In the genomic region with DNA sequence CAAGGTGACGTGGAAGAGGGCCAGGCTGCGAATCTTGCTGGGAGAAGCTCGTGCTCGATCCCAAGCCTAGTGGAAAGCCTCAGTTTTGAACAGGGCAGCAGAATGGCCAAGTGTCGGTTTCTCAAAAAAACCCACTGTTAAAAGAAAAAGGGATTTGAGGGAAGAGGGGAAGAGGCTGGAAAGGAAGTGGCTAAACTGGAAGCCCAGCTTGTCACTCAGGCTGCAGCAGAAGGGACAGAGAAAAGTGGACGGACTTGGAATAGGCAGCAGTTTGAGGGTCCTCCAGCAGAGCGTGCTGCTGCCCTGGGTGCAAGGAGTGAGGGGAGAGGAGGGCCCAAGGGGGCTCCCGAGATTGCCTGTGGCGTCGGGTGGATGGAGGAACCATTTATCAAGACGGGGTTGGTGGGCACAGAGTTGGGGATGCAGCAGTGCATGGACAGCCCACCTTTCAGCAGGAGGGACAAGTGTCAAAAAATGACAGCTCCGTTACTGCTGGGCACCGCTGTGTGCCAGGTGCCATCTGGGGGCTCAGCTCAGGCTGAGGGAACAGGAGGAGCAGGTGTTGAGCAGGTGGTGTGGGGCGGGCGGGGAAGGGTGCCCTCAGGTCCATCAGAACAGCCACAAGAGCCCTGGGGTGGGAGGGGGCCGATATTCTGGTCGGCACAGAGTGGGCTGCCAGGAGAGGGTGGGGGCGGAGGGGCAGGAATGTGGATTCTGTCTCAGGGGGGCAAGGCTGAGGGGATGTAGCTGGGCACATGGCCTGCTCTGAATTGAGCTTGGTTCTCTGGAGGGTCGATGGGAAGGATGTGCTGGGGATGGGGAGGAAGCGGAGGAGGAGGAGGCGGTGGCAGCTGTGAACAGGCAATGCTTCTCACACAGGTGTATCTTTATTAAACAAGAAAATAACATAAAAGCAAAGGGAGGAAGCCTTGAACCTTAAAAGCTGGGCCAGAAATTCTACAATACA, we compare ENCODE assay signal across 7 cellular contexts.
DNase-seq lines count a peak whose midpoint lies in the region; ATAC-seq, FAIRE-seq and TF ChIP-seq lines count a peak whose summit lies in the region.
"Not testable (repeated sequence)": the region's sequence is repeated elsewhere in the genome, so short reads cannot be mapped to it uniquely, and the experiment has no call there.

No MANE protein-coding gene starts in this region.

- H3K79me1 ChIP-seq in neuronal stem cell (ENCODE audit: low read depth, low read length), result not testable (repeated sequence)

- not testable (repeated sequence) for H3K79me2 ChIP-seq in HepG2 (ENCODE audit: insufficient read depth, low read length)

- BruUV-seq in HepG2 (replicated peaks; lab: Mats Ljungman, UMichigan), result not testable (repeated sequence)

- not testable (repeated sequence) for H3K14ac ChIP-seq in neuronal stem cell (ENCODE audit: low read length)

- peak overlapping the region; percentile 96 for H2BK15ac ChIP-seq in neuronal stem cell (ENCODE audit: low read length)

- not testable (repeated sequence) for H3K4me3 ChIP-seq in coronary artery; neuronal stem cell (ENCODE audit: low read length in 2 of 2)
- H3K4me3 ChIP-seq in HepG2 (replicated peaks in 1 of 3; ENCODE audit: insufficient read depth in 1 of 3, low read depth in 2 of 3, low read length in 3 of 3), result peak overlapping the region in 2 of 3 experiments; percentile 40 to 58; a peak in 4 of 6 replicates

- in situ Hi-C loops in G401 (cut with HindIII; ENCODE audit: low sequenced_read_pairs), result not testable (repeated sequence)
- in situ Hi-C loops in HepG2 (cut with HindIII; ENCODE audit: extremely low pct_ligation_motif_present, low pct_unique_long_range_greater_than_20kb), result loop anchor here (10.0 kb wide), 1 partner anchor 79 kb away; no protein-coding TSS in a partner anchor

- H3K18ac ChIP-seq in neuronal stem cell (ENCODE audit: low read length), result peak overlapping the region; percentile 88

- intact Hi-C loops in HepG2 (cut with micrococcal nuclease; ENCODE audit: unreplicated experiment), result not testable (repeated sequence)

- not testable (repeated sequence) for TF ChIP-seq EP300 in HepG2 (IDR thresholded peaks at IDR 0.05; ENCODE audit: low read depth in 2 of 2, low read length in 2 of 2); HepG2 (CRISPR knock-in tag; IDR thresholded peaks at IDR 0.05; ENCODE audit: borderline replicate concordance)

- peak overlapping the region; percentile 16 for H2BK12ac ChIP-seq in neuronal stem cell (ENCODE audit: low read length)

- not testable (repeated sequence) for H3K9me3 ChIP-seq in HepG2 (ENCODE audit: low read length); neuronal stem cell (replicated peaks in 1 of 2; ENCODE audit: control insufficient read depth in 2 of 2, insufficient read depth in 1 of 2, low read depth in 1 of 2, low read length in 2 of 2)

- H3K4me2 ChIP-seq in HepG2 (ENCODE audit: low read depth, low read length), result peak overlapping the region; percentile 76
- not testable (repeated sequence) for H3K4me2 ChIP-seq in neuronal stem cell (ENCODE audit: insufficient read depth, low read length, poor library complexity, severe bottlenecking)

- CTCF ChIA-PET in HepG2 (lab: Yijun Ruan, JAX; ENCODE audit: low intra/inter-chr PET ratio, low total read pairs), result interaction anchor here (1.6 kb wide), 1 partner anchor 29 kb away, joined by 9 read pairs; no protein-coding TSS in a partner anchor

- H3K4me1 ChIP-seq in HepG2 (ENCODE audit: insufficient read depth, low read length) (peaks cover 82% of the 10 kb centered on the region), neuronal stem cell (ENCODE audit: control insufficient read depth in 2 of 2, insufficient read depth in 1 of 2, low read depth in 1 of 2, low read length in 2 of 2) (peaks cover 24 to 33% of the 10 kb centered on the region in 2 donors)

- not testable (repeated sequence) for H3K36me3 ChIP-seq in HepG2 (replicated peaks in 1 of 2; ENCODE audit: control insufficient read depth in 1 of 2, insufficient read depth in 2 of 2, low read length in 2 of 2); neuronal stem cell (replicated peaks in 1 of 2; ENCODE audit: control insufficient read depth in 2 of 2, insufficient read depth in 2 of 2, low read length in 2 of 2)

- TF ChIP-seq CTCF in coronary artery (IDR thresholded peaks at IDR 0.05), result not testable (repeated sequence)
- peak; percentile 50 for TF ChIP-seq CTCF in HepG2 (CRISPR knock-in tag; IDR thresholded peaks at IDR 0.05)

- peak; percentile 44 for DNase-seq in G401 (ENCODE audit: low spot score)
- DNase-seq in NCI-H1105 treated with DMSO at 0.1 percent for 48 hours (lab: John Stamatoyannopoulos, UW), result peak; percentile 68
- DNase-seq in NCI-H69 (lab: John Stamatoyannopoulos, UW), result peak; percentile 76
- DNase-seq in UCSD-AML1 (lab: John Stamatoyannopoulos, UW; ENCODE audit: unreplicated experiment), result peak; percentile 42
- DNase-seq in coronary artery (ENCODE audit: low spot score), result peak; percentile 71
- not testable (repeated sequence) for DNase-seq in HepG2 (ENCODE audit: low spot score); neuronal stem cell (ENCODE audit: low spot score)

- not testable (repeated sequence) for H3K27me3 ChIP-seq in HepG2 (ENCODE audit: control insufficient read depth in 1 of 2, insufficient read depth in 2 of 2, low read length in 2 of 2); neuronal stem cell (ENCODE audit: control insufficient read depth in 3 of 3, insufficient read depth in 3 of 3, low read depth in 1 of 3, low read length in 3 of 3)

- TF ChIP-seq RAD21 in HepG2 (CRISPR knock-in tag; IDR thresholded peaks at IDR 0.05), result peak; percentile 51; the same call in 1 of the 2 replicates

- TF ChIP-seq POLR2A in HepG2 (IDR thresholded peaks at IDR 0.05; ENCODE audit: insufficient read depth in 1 of 2, low read depth in 2 of 2, low read length in 2 of 2), result not testable (repeated sequence)

- peak overlapping the region; percentile 87 for H2BK5ac ChIP-seq in neuronal stem cell (ENCODE audit: low read length)

- peak overlapping the region; percentile 29 for H2BK120ac ChIP-seq in neuronal stem cell (ENCODE audit: low read depth, low read length)

- not testable (repeated sequence) for H4K20me1 ChIP-seq in HepG2 (ENCODE audit: insufficient read depth, low read length)

- H3K27ac ChIP-seq in coronary artery; HepG2 (ENCODE audit: extremely low read length, insufficient read depth, low read length); neuronal stem cell (replicated peaks; ENCODE audit: low read length): not testable (repeated sequence)

- peak overlapping the region; percentile 96 for H2AK5ac ChIP-seq in neuronal stem cell (ENCODE audit: low read depth, low read length)

- H4K8ac ChIP-seq in neuronal stem cell (ENCODE audit: low read depth, low read length), result not testable (repeated sequence)

- peak; percentile 0; the same call in 2 of the 3 replicates for ATAC-seq in HepG2

- FAIRE-seq in HepG2 (lab: Jason Lieb, UNC), result not testable (repeated sequence)

- POLR2A ChIA-PET in HepG2 (lab: Yijun Ruan, JAX), result interaction anchor here (0.8 to 1.7 kb wide), 6 partner anchors 10 to 720 kb away, joined by 3 to 6 read pairs (median 3); a partner anchor contains a TSS

- not testable (repeated sequence) for H3K4ac ChIP-seq in neuronal stem cell (ENCODE audit: low read length)

- not testable (repeated sequence) for H4K91ac ChIP-seq in neuronal stem cell (ENCODE audit: low read depth, low read length, poor library complexity)

- WGBS in HepG2 (ENCODE audit: low lambda C conversion rate), result 38% methylated on average over 21 of the region's 21 CpGs
- WGBS in neuronal stem cell (ENCODE audit: extremely low coverage in 2 of 2, insufficient read length in 2 of 2, insufficient replicate concordance in 1 of 2), 2 donors, result no CpG with 5 or more reads among the region's 21 CpGs

- not testable (repeated sequence) for H3K23ac ChIP-seq in neuronal stem cell (ENCODE audit: low read depth, low read length, poor library complexity)

- H3K9ac ChIP-seq in HepG2 (ENCODE audit: insufficient read depth, low read depth, low read length), result peak overlapping the region; percentile 17; the same call in 1 of the 2 replicates
- peak overlapping the region; percentile 67 for H3K9ac ChIP-seq in neuronal stem cell (ENCODE audit: low read depth, low read length, poor library complexity)

- not testable (repeated sequence) for H2AFZ ChIP-seq in HepG2 (ENCODE audit: low read length)
- H2AFZ ChIP-seq in neuronal stem cell (ENCODE audit: low read length), result peak overlapping the region; percentile 81

TF ChIP-seq in HepG2, 621 proteins besides CTCF, POLR2A, EP300 and RAD21 (continues in another document):
- TF ChIP-seq NRL (CRISPR knock-in tag; IDR thresholded peaks at IDR 0.05; ENCODE audit: borderline replicate concordance), result peak; percentile 82
- TF ChIP-seq, protein P1, sequence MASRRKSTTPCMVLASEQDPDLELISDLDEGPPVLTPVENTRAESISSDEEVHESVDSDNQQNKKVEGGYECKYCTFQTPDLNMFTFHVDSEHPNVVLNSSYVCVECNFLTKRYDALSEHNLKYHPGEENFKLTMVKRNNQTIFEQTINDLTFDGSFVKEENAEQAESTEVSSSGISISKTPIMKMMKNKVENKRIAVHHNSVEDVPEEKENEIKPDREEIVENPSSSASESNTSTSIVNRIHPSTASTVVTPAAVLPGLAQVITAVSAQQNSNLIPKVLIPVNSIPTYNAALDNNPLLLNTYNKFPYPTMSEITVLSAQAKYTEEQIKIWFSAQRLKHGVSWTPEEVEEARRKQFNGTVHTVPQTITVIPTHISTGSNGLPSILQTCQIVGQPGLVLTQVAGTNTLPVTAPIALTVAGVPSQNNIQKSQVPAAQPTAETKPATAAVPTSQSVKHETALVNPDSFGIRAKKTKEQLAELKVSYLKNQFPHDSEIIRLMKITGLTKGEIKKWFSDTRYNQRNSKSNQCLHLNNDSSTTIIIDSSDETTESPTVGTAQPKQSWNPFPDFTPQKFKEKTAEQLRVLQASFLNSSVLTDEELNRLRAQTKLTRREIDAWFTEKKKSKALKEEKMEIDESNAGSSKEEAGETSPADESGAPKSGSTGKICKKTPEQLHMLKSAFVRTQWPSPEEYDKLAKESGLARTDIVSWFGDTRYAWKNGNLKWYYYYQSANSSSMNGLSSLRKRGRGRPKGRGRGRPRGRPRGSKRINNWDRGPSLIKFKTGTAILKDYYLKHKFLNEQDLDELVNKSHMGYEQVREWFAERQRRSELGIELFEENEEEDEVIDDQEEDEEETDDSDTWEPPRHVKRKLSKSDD (CRISPR knock-in tag; IDR thresholded peaks at IDR 0.05; ENCODE audit: low read depth), result 0 out of 2 replicates have a peak, but pooled peaks have one; percentile 14
- TF ChIP-seq AGO1 (IDR thresholded peaks at IDR 0.05; ENCODE audit: low read depth, low read length, poor library complexity, severe bottlenecking), result peak; percentile 50
